ENCODE assay signal across 9 cellular contexts in the genomic region with DNA sequence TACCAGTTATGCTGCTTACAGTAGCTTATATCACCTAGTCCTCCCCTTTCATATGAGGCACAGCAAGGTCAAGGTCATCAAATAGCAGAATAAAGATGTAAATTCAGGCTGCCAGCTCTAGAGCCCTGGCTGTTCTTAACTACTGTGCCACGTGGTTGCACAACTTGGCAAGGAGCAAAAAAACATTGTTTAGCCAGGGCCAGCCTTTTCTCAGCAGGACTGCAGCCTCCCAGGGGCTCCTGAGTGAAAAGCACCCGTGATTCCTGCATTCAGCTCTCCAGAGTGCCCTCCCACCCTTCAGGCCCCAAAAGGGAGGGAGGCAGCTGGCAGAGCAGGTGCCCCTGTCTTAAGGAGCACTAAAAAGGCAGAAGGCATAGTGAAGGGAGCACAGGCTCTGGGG. TPM values are rescaled to one million over a fixed set of nuclear protein-coding genes. Genes with fewer than 3 reads are reported as not detected.
DNase-seq lines count a peak whose midpoint lies in the region; ATAC-seq lines count a peak whose summit lies in the region.
"Had no signal": no experiment of that assay in that cellular context is flagged by ENCODE, and none has a peak within 500 bp of the region (broad histone marks: within the 10 kb centered on the region; RNA-seq: fewer than 3 reads in every experiment).

No MANE protein-coding gene starts in this region.

- H3K4me3 ChIP-seq in HAP-1 = no peak overlapping the region
- H3K4me3 ChIP-seq: SJCRH30 had no signal

- ATAC-seq in stimulated activated effector memory CD8-positive, alpha-beta T cell treated with anti-CD3 and anti-CD28 coated beads, Interleukin-12 subunit alpha, Interleukin-12 subunit beta, amount 100 ng/mL, for 72 hours = no peak

- H3K36me3 ChIP-seq in HAP-1 (replicated peaks) = no peaks in the 10 kb centered on the region

- in situ Hi-C loops in HAP-1 (cut with MboI; ENCODE audit: low sequenced_read_pairs) = no loop called here

- H3K27me3 ChIP-seq in HAP-1 (ENCODE audit: low read depth) = no peaks in the 10 kb centered on the region
- H3K27me3 ChIP-seq: SJCRH30 had no signal

- H3K9me3 ChIP-seq in HAP-1 = no peaks in the 10 kb centered on the region
- H3K9me3 ChIP-seq: SJCRH30 had no signal

- peaks cover 66% of the 10 kb centered on the region for H3K36me3 Mint-ChIP-seq in stimulated activated effector memory CD8-positive, alpha-beta T cell treated with anti-CD3 and anti-CD28 coated beads, Interleukin-12 subunit alpha, Interleukin-12 subunit beta, amount 100 ng/mL, for 72 hours

- intact Hi-C loops in posterior vena cava (cut with DNase I) = no loop called here

- peaks cover 13% of the 10 kb centered on the region for H3K4me1 Mint-ChIP-seq in stimulated activated effector memory CD8-positive, alpha-beta T cell treated with anti-CD3 and anti-CD28 coated beads, Interleukin-12 subunit alpha, Interleukin-12 subunit beta, amount 100 ng/mL, for 72 hours

- H3K27ac Mint-ChIP-seq in stimulated activated effector memory CD8-positive, alpha-beta T cell treated with anti-CD3 and anti-CD28 coated beads, Interleukin-12 subunit alpha, Interleukin-12 subunit beta, amount 100 ng/mL, for 72 hours = peak overlapping the region; percentile 15

- H3K9me3 Mint-ChIP-seq in stimulated activated effector memory CD8-positive, alpha-beta T cell treated with anti-CD3 and anti-CD28 coated beads, Interleukin-12 subunit alpha, Interleukin-12 subunit beta, amount 100 ng/mL, for 72 hours = no peaks in the 10 kb centered on the region

- no peaks in the 10 kb centered on the region for H3K4me1 ChIP-seq in HAP-1
- H3K4me1 ChIP-seq: SJCRH30 had no signal

- H3K4me3 Mint-ChIP-seq in stimulated activated effector memory CD8-positive, alpha-beta T cell treated with anti-CD3 and anti-CD28 coated beads, Interleukin-12 subunit alpha, Interleukin-12 subunit beta, amount 100 ng/mL, for 72 hours = no peak overlapping the region

- DNase-seq in NCI-H1092 treated with DMSO at 0.1 percent for 48 hours (lab: John Stamatoyannopoulos, UW) (peak; percentile 76), amniotic epithelial cell (ENCODE audit: low read depth) (peak; percentile 67), hippocampal formation (lab: John Stamatoyannopoulos, UW) (peak; percentile 34 to 52), SKM-1 treated with dmso at 0.1 percent for 144 hours (lab: John Stamatoyannopoulos, UW; ENCODE audit: unreplicated experiment) (no peak), HAP-1 (ENCODE audit: low spot score in 2 of 2) (no peak), posterior vena cava (ENCODE audit: low spot score) (no peak)
- no peak for DNase-seq in stimulated activated effector memory CD8-positive, alpha-beta T cell treated with anti-CD3 and anti-CD28 coated beads, Interleukin-12 subunit alpha, Interleukin-12 subunit beta, amount 100 ng/mL, for 72 hours (ENCODE audit: low spot score in 2 of 2)
- no peak for DNase-seq in activated naive CD4-positive, alpha-beta T cell (lab: John Stamatoyannopoulos, UW)

RNA-seq across cellular contexts. Expression of gene TM9SF3, which starts 31.8 kb away (rescaled TPM):
- total RNA-seq in posterior vena cava = 100 to 1,000 TPM; 122 to 137 TPM

Comparison
In these comparisons a context has a peak if more than half of its experiments do, and no peak if none do; other contexts are left out.
1. DNase-seq: peak in NCI-H1092 treated with DMSO at 0.1 percent for 48 hours (single experiment), amniotic epithelial cell (single experiment) and hippocampal formation (2 of 2); none in stimulated activated effector memory CD8-positive, alpha-beta T cell treated with anti-CD3 and anti-CD28 coated beads, Interleukin-12 subunit alpha, Interleukin-12 subunit beta, amount 100 ng/mL, for 72 hours (0 of 2), SKM-1 treated with dmso at 0.1 percent for 144 hours (single experiment), HAP-1 (0 of 2), posterior vena cava (single experiment) and activated naive CD4-positive, alpha-beta T cell (0 of 4).